In genomic region chr15:62495670-62496328, GRCh38 we compare ENCODE assay signal across 9 cellular contexts.
A peak's percentile ranks its signal among the peaks of the same experiment; 100 is the strongest.
DNase-seq lines count a peak whose midpoint lies in the region; ATAC-seq and TF ChIP-seq lines count a peak whose summit lies in the region.
"Had no signal": no experiment of that assay in that cellular context is flagged by ENCODE, and none has a peak within 500 bp of the region (broad histone marks: within the 10 kb centered on the region; RNA-seq: fewer than 3 reads in every experiment).

No MANE protein-coding gene starts in this region.

- H3K4me3 ChIP-seq in fibroblast of pulmonary artery (replicated peaks; ENCODE audit: low read depth, low read length): no peak overlapping the region

- TF ChIP-seq CTCF in AG09319 (IDR thresholded peaks at IDR 0.05; ENCODE audit: low read depth, low read length) (no peak), fibroblast of pulmonary artery (IDR thresholded peaks at IDR 0.05; ENCODE audit: low read length, missing control alignments) (no peak), omental fat pad (IDR thresholded peaks at IDR 0.05) (no peak)

- ATAC-seq in omental fat pad (ENCODE audit: low FRiP score): peak; percentile 86
- ATAC-seq in GM21576 (IDR thresholded peaks at IDR 0.05; ENCODE audit: unreplicated experiment): no peak
- no peak for ATAC-seq in GM19467 (IDR thresholded peaks at IDR 0.05; ENCODE audit: unreplicated experiment)
- ATAC-seq: activated naive CD8-positive, alpha-beta T cell treated with anti-CD3 and anti-CD28 coated beads, Interleukin-2, amount 50 U/mL, for 24 hours had no signal

- peak; percentile 61 for DNase-seq in AG09319 (ENCODE audit: extremely low read depth, low read depth)
- peak; percentile 86 for DNase-seq in NCI-H2227 treated with DMSO at 0.1 percent for 48 hours (lab: John Stamatoyannopoulos, UW)
- DNase-seq in fibroblast of pulmonary artery (ENCODE audit: low read depth): peak; percentile 80
- DNase-seq in omental fat pad (ENCODE audit: low spot score): no peak
- DNase-seq in activated CD4-positive, alpha-beta T cell treated with anti-CD3 and anti-CD28 coated beads, Interleukin-2, amount 50 U/mL, for 4 hours: no peak
- DNase-seq in AML-193 (lab: John Stamatoyannopoulos, UW): no peak
- DNase-seq: activated naive CD8-positive, alpha-beta T cell treated with anti-CD3 and anti-CD28 coated beads, Interleukin-2, amount 50 U/mL, for 24 hours had no signal

Comparison
In these comparisons a context has a peak if more than half of its experiments do, and no peak if none do; other contexts are left out.
1. DNase-seq: peak in AG09319 (single experiment), NCI-H2227 treated with DMSO at 0.1 percent for 48 hours (single experiment) and fibroblast of pulmonary artery (single experiment); none in omental fat pad (single experiment), activated CD4-positive, alpha-beta T cell treated with anti-CD3 and anti-CD28 coated beads, Interleukin-2, amount 50 U/mL, for 4 hours (0 of 2) and AML-193 (0 of 2).